ENCODE assay signal across 22 cellular contexts in genomic region chr7:149479554-149479953, GRCh38.
"Had no signal": no experiment of that assay in that cellular context is flagged by ENCODE, and none has a peak within 500 bp of the region (broad histone marks: within the 10 kb centered on the region; RNA-seq: fewer than 3 reads in every experiment).

No MANE protein-coding gene starts in this region.

- DNase-seq: Kasumi-1, MM.1S, NCI-H1092 treated with DMSO at 0.1 percent for 48 hours, NCI-H1436, NCI-H187, NCI-H2029, NCI-H2081 treated with DMSO at 0.1 percent for 48 hours, NCI-H2171, NCI-H226, NCI-H446, NCI-H510A, NCI-H524 treated with DMSO at 0.1 percent for 48 hours, NCI-H69, NCI-H774, PC-3, SHP77, SK-N-SH had no signal

- H3K4me2 ChIP-seq: KMS-11, SK-N-SH had no signal

- H3K27ac ChIP-seq: HL-60, KMS-11, RWPE1 had no signal

- FAIRE-seq: HTR-8/SVneo had no signal

- ATAC-seq: Panc1, PC-3 had no signal

- H3K9ac ChIP-seq: KMS-11, SK-N-SH had no signal
